12 cellular contexts compared by ENCODE assay signal in the genomic region with DNA sequence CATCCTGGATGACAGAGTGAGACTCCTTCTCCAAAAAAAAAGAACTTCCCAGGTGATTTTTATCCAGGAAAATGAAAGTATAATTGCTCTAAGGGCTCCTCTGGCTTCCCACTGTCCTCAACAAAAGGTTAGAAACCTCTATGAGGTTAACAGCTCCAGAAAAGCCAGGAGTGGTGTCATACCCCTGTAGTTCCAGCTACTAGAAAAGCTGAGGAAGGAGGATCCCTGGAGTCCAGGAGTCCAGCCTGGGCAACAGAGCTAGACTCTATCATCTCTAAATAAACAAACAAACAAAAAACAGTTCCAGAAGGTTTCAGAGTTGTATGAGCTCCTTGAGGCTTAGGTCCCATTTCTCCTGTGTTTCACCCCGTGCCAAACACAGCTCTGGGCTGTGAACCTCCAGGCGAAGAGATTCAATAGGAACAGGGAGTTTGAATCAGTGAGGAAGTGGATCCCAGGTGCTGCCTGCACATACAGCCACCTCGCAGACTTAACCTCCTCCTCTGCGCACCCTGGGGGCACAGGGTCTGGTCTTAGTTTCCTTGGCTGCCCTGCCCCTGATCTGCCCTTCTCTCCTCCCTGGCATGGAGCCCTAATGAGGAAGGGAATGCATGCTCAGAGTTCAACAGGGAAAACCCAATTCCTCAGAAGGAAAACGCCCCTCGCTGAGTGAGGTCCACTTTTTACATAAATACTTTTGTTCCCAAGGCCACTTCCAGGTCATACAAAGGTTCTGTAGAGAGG. TPM values are rescaled to one million over a fixed set of nuclear protein-coding genes. Genes with fewer than 3 reads are reported as not detected.
A peak's percentile ranks its signal among the peaks of the same experiment; 100 is the strongest.
DNase-seq lines count a peak whose midpoint lies in the region; ATAC-seq and TF ChIP-seq lines count a peak whose summit lies in the region.
"Had no signal": no experiment of that assay in that cellular context is flagged by ENCODE, and none has a peak within 500 bp of the region (broad histone marks: within the 10 kb centered on the region; RNA-seq: fewer than 3 reads in every experiment).

No MANE protein-coding gene starts in this region.

- peak overlapping the region in 5 of 11 experiments; percentile 17 to 54 (median 25); a peak in 6 of 22 replicates for H3K9ac ChIP-seq in BLaER1 treated with 17β-estradiol and CSF1 and Interleukin-3, amounts not matched to agents 10 nM and 100 nM
- H3K9ac ChIP-seq in rectal smooth muscle tissue (ENCODE audit: low read length): no peak overlapping the region
- H3K9ac ChIP-seq: neural progenitor cell had no signal

- DNase-seq in right cardiac atrium: peak in 2 of 3 donors; percentile 54 to 68
- no peak for DNase-seq in DMS114 treated with DMSO at 0.1 percent for 48 hours (lab: John Stamatoyannopoulos, UW; ENCODE audit: unreplicated experiment)
- DNase-seq in stimulated activated CD4-positive, alpha-beta T cell treated with anti-CD3 and anti-CD28 coated beads, Interleukin-2, amount 100 ng/mL, for 48 hours: no peak
- DNase-seq in activated CD8-positive, alpha-beta memory T cell treated with anti-CD3 and anti-CD28 coated beads, Interleukin-2, amount 50 U/mL, for 4 hours: no peak
- DNase-seq: activated CD4-positive, alpha-beta T cell treated with anti-CD3 and anti-CD28 coated beads for 36 hours; activated T-cell treated with anti-CD3 and anti-CD28 coated beads, Interleukin-2, amount 50 U/mL, for 72 hours; stimulated activated CD8-positive, alpha-beta memory T cell treated with anti-CD3 and anti-CD28 coated beads, Interleukin-4, amount 100 ng/mL, for 48 hours had no signal

- intact Hi-C loops in right cardiac atrium (cut with DNase I): no loop called here

- peaks cover 5 to 43% (median 10%) of the 10 kb centered on the region in 11 experiments; a peak in 10 of 22 replicates for H4K20me1 ChIP-seq in BLaER1 treated with 17β-estradiol and CSF1 and Interleukin-3, amounts not matched to agents 10 nM and 100 nM

- peaks cover 35 to 92% (median 71%) of the 10 kb centered on the region in 11 experiments for H3K36me3 ChIP-seq in BLaER1 treated with 17β-estradiol and CSF1 and Interleukin-3, amounts not matched to agents 10 nM and 100 nM
- H3K36me3 ChIP-seq in rectal smooth muscle tissue (ENCODE audit: control insufficient read depth, insufficient read depth, low read length): no peaks in the 10 kb centered on the region
- H3K36me3 ChIP-seq: neural progenitor cell had no signal

- WGBS in right cardiac atrium: 58% methylated on average over 6 of the region's 6 CpGs

- H3K9me3 ChIP-seq in BLaER1 treated with 17β-estradiol and CSF1 and Interleukin-3, amounts not matched to agents 10 nM and 100 nM (replicated peaks in 1 of 11): peaks cover 0 to 12% (median 0%) of the 10 kb centered on the region in 11 experiments; a peak in 7 of 22 replicates
- H3K9me3 ChIP-seq in right cardiac atrium (ENCODE audit: control insufficient read depth, low read length): no peaks in the 10 kb centered on the region

- peak overlapping the region; percentile 56 to 87 (median 70) for H3K4me2 ChIP-seq in BLaER1 treated with 17β-estradiol and CSF1 and Interleukin-3, amounts not matched to agents 10 nM and 100 nM
- H3K4me2 ChIP-seq: neural progenitor cell had no signal

- no peaks in the 10 kb centered on the region for H3K27me3 ChIP-seq in BLaER1 treated with 17β-estradiol and CSF1 and Interleukin-3, amounts not matched to agents 10 nM and 100 nM
- no peaks in the 10 kb centered on the region for H3K27me3 ChIP-seq in right cardiac atrium (ENCODE audit: control insufficient read depth, insufficient read depth)
- no peaks in the 10 kb centered on the region for H3K27me3 ChIP-seq in rectal smooth muscle tissue (ENCODE audit: control insufficient read depth, insufficient read depth, low read length)

- H3K4me3 ChIP-seq in BLaER1 treated with 17β-estradiol and CSF1 and Interleukin-3, amounts not matched to agents 10 nM and 100 nM: no peak overlapping the region
- H3K4me3 ChIP-seq in right cardiac atrium (ENCODE audit: low read length) (no peak overlapping the region), rectal smooth muscle tissue (ENCODE audit: low read length) (no peak overlapping the region)
- H3K4me3 ChIP-seq: neural progenitor cell had no signal

- peak overlapping the region in 3 of 11 experiments; percentile 14 to 40 (median 19); a peak in 4 of 22 replicates for H3K27ac ChIP-seq in BLaER1 treated with 17β-estradiol and CSF1 and Interleukin-3, amounts not matched to agents 10 nM and 100 nM
- H3K27ac ChIP-seq in right cardiac atrium (ENCODE audit: low read length) (peak overlapping the region; percentile 50), rectal smooth muscle tissue (ENCODE audit: low read depth, low read length) (peak overlapping the region; percentile 63)
- H3K27ac ChIP-seq: neural progenitor cell had no signal

- peaks cover 22 to 35% (median 27%) of the 10 kb centered on the region in 10 experiments for H3K4me1 ChIP-seq in BLaER1 treated with 17β-estradiol and CSF1 and Interleukin-3, amounts not matched to agents 10 nM and 100 nM
- H3K4me1 ChIP-seq in right cardiac atrium (ENCODE audit: control insufficient read depth, insufficient read depth, low read length): peaks cover 17% of the 10 kb centered on the region
- peaks cover 12% of the 10 kb centered on the region for H3K4me1 ChIP-seq in rectal smooth muscle tissue (ENCODE audit: control insufficient read depth, insufficient read depth, low read length)

- peak; percentile 6 for ATAC-seq in SK-N-SH treated with all-trans-retinoic acid at 6 μM for 48 hours
- ATAC-seq in right cardiac atrium: no peak
- ATAC-seq in GM21528 (IDR thresholded peaks at IDR 0.05; ENCODE audit: low FRiP score, unreplicated experiment): no peak
- ATAC-seq: activated CD4-positive, alpha-beta T cell treated with anti-CD3 and anti-CD28 coated beads for 36 hours; activated T-cell treated with anti-CD3 and anti-CD28 coated beads, Interleukin-2, amount 50 U/mL, for 72 hours had no signal

TF ChIP-seq in SK-N-SH treated with all-trans-retinoic acid at 6 μM for 48 hours, 23 proteins besides CTCF, POLR2A, EP300 and RAD21:
- TF ChIP-seq, protein P1, sequence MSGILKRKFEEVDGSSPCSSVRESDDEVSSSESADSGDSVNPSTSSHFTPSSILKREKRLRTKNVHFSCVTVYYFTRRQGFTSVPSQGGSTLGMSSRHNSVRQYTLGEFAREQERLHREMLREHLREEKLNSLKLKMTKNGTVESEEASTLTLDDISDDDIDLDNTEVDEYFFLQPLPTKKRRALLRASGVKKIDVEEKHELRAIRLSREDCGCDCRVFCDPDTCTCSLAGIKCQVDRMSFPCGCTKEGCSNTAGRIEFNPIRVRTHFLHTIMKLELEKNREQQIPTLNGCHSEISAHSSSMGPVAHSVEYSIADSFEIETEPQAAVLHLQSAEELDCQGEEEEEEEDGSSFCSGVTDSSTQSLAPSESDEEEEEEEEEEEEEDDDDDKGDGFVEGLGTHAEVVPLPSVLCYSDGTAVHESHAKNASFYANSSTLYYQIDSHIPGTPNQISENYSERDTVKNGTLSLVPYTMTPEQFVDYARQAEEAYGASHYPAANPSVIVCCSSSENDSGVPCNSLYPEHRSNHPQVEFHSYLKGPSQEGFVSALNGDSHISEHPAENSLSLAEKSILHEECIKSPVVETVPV (CRISPR knock-in tag; IDR thresholded peaks at IDR 0.05): no peak
- TF ChIP-seq ZC3H10 (CRISPR knock-in tag; IDR thresholded peaks at IDR 0.05) (no peak), RARB (CRISPR knock-in tag; IDR thresholded peaks at IDR 0.05) (no peak), GLIS3 (CRISPR knock-in tag; IDR thresholded peaks at IDR 0.05) (no peak)

RNA-seq across cellular contexts. Expression of a gene that starts 31.0 kb away (rescaled TPM):
- total RNA-seq in right cardiac atrium: 1 to 10 TPM in 1 of 4 donors, under 1 TPM in 3; 0.48 to 1.1 (median 0.64) TPM
- 0.34 TPM for polyA plus RNA-seq in right cardiac atrium

RNA-seq across cellular contexts. Expression of a gene that starts 53.7 kb away (rescaled TPM):
- total RNA-seq in right cardiac atrium: under 1 TPM; 0.51 to 0.78 (median 0.62) TPM
- 0.32 TPM for polyA plus RNA-seq in right cardiac atrium

Comparison
In these comparisons a context has a peak if more than half of its experiments do, and no peak if none do; other contexts are left out.
1. DNase-seq: peak in right cardiac atrium (2 of 3); none in DMS114 treated with DMSO at 0.1 percent for 48 hours (single experiment), stimulated activated CD4-positive, alpha-beta T cell treated with anti-CD3 and anti-CD28 coated beads, Interleukin-2, amount 100 ng/mL, for 48 hours (0 of 2) and activated CD8-positive, alpha-beta memory T cell treated with anti-CD3 and anti-CD28 coated beads, Interleukin-2, amount 50 U/mL, for 4 hours (single experiment).